ENCODE assay signal across 12 cellular contexts in the genomic region with DNA sequence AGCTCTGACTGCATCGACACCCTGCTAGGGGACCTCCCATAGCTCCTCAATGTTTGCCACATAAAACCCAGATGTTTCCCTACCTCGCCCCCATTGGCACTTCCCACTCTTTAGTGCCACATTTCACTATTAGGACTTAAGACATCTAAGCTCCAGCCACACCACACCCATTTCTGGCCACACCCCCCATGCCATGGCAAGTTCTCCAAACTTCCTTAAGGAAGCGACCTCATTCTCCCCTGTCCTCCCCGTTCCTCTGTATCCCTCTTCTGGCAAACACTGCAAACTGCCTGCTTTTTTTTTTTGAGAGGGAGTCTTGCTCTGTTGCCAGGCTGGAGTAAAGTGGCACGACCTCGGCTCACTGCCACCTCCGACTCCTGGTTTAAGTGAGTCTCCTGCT.
DNase-seq lines count a peak whose midpoint lies in the region; ATAC-seq, FAIRE-seq and TF ChIP-seq lines count a peak whose summit lies in the region.
"Had no signal": no experiment of that assay in that cellular context is flagged by ENCODE, and none has a peak within 500 bp of the region (broad histone marks: within the 10 kb centered on the region; RNA-seq: fewer than 3 reads in every experiment).

No MANE protein-coding gene starts in this region.

- no peaks in the 10 kb centered on the region for H3K27me3 Mint-ChIP-seq in T-helper 1 cell treated with Interleukin-12 subunit alpha and Interleukin-12 subunit beta and Interleukin-4 antibody, amounts not matched to agents 30 μg/mL and 1 μg/mL, for 36 hours (ENCODE audit: low read depth)

- H3K4me3 Mint-ChIP-seq in T-helper 1 cell treated with Interleukin-12 subunit alpha and Interleukin-12 subunit beta and Interleukin-4 antibody, amounts not matched to agents 30 μg/mL and 1 μg/mL, for 36 hours: no peak overlapping the region

- FAIRE-seq in bronchial epithelial cell (lab: Jason Lieb, UNC): no peak
- FAIRE-seq: GM12878 had no signal

- DNase-seq in T-helper 1 cell (no peak), HT-29 (ENCODE audit: low spot score) (peak; percentile 7), bronchial epithelial cell (ENCODE audit: low read depth) (peak; percentile 62), mucosa of descending colon (peak in 1 of 3 donors; percentile 38), DMS114 treated with DMSO at 0.1 percent for 48 hours (lab: John Stamatoyannopoulos, UW; ENCODE audit: unreplicated experiment) (no peak), GDM1 (lab: John Stamatoyannopoulos, UW) (no peak)
- DNase-seq: NCI-H187, occipital lobe, transverse colon had no signal

- no peak overlapping the region for H3K4me3 ChIP-seq in bronchial epithelial cell (ENCODE audit: low read depth, low read length)
- H3K4me3 ChIP-seq in mucosa of descending colon: no peak overlapping the region
- H3K4me3 ChIP-seq: GM12878, transverse colon had no signal

- peaks cover 72% of the 10 kb centered on the region for H3K36me3 Mint-ChIP-seq in T-helper 1 cell treated with Interleukin-12 subunit alpha and Interleukin-12 subunit beta and Interleukin-4 antibody, amounts not matched to agents 30 μg/mL and 1 μg/mL, for 36 hours (ENCODE audit: low read depth)

- no peaks in the 10 kb centered on the region for H3K4me1 ChIP-seq in mucosa of descending colon (ENCODE audit: low read depth)

- no peaks in the 10 kb centered on the region for H3K9me3 ChIP-seq in mucosa of descending colon
- H3K9me3 ChIP-seq: transverse colon had no signal

- H3K4me1 Mint-ChIP-seq in T-helper 1 cell treated with Interleukin-12 subunit alpha and Interleukin-12 subunit beta and Interleukin-4 antibody, amounts not matched to agents 30 μg/mL and 1 μg/mL, for 36 hours (ENCODE audit: low read depth): peaks cover 37% of the 10 kb centered on the region

- intact Hi-C loops in mucosa of descending colon (cut with DNase I, micrococcal nuclease): no loop called here

- peak; percentile 61 for ATAC-seq in mucosa of descending colon
- no peak for ATAC-seq in GM18498 (IDR thresholded peaks at IDR 0.05; ENCODE audit: unreplicated experiment)
- ATAC-seq: GM12878 had no signal

- H3K36me3 ChIP-seq in bronchial epithelial cell (ENCODE audit: control insufficient read depth, insufficient read depth, low read length) (peaks cover 7% of the 10 kb centered on the region), mucosa of descending colon (ENCODE audit: low read depth) (no peaks in the 10 kb centered on the region)

- no peak for TF ChIP-seq CTCF in bronchial epithelial cell (IDR thresholded peaks at IDR 0.05; ENCODE audit: insufficient read depth, low read length, severe bottlenecking)
- TF ChIP-seq CTCF in mucosa of descending colon (IDR thresholded peaks at IDR 0.05): no peak

- H3K27ac Mint-ChIP-seq in T-helper 1 cell treated with Interleukin-12 subunit alpha and Interleukin-12 subunit beta and Interleukin-4 antibody, amounts not matched to agents 30 μg/mL and 1 μg/mL, for 36 hours: peak overlapping the region; percentile 57

- no peaks in the 10 kb centered on the region for H3K9me3 Mint-ChIP-seq in T-helper 1 cell treated with Interleukin-12 subunit alpha and Interleukin-12 subunit beta and Interleukin-4 antibody, amounts not matched to agents 30 μg/mL and 1 μg/mL, for 36 hours

- no peaks in the 10 kb centered on the region for H3K27me3 ChIP-seq in bronchial epithelial cell (ENCODE audit: control insufficient read depth, insufficient read depth, low read length)
- H3K27me3 ChIP-seq: transverse colon had no signal

Comparison
In these comparisons a context has a peak if more than half of its experiments do, and no peak if none do; other contexts are left out.
1. DNase-seq: peak in HT-29 (single experiment) and bronchial epithelial cell (single experiment); none in T-helper 1 cell (0 of 5), DMS114 treated with DMSO at 0.1 percent for 48 hours (single experiment) and GDM1 (single experiment).